Comparison of ENCODE assay signal across 1 cellular context in the genomic region with DNA sequence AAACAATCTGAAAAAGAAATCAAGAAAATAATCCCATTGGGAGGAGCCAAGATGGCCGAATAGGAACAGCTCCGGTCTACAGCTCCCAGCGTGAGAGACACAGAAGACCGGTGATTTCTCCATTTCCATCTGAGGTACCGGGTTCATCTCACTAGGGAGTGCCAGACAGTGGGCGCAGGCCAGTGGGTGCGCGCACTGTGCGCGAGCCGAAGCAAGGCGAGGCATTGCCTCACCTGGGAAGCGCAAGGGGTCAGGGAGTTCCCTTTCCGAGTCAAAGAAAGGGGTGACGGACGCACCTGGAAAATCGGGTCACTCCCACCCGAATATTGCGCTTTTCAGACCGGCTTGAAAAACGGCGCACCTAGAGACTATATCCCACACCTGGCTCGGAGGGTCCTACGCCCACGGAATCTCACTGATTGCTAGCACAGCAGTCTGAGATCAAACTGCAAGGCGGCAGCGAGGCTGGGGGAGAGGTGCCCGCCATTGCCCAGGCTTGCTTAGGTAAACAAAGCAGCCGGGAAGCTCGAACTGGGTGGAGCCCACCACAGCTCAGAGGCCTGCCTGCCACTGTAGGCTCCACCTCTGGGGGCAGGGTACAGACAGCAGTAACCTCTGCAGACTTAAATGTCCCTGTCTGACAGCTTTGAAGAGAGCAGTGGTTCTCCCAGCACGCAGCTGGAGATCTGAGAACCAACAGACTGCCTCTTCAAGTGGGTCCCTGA.
TF ChIP-seq lines count a peak whose summit lies in the region.
"Not testable (repeated sequence)": the region's sequence is repeated elsewhere in the genome, so short reads cannot be mapped to it uniquely, and the experiment has no call there.

No MANE protein-coding gene starts in this region.

TF ChIP-seq in HepG2, 621 proteins besides CTCF, POLR2A, EP300 and RAD21 (continued from another document):
- TF ChIP-seq, protein P1, sequence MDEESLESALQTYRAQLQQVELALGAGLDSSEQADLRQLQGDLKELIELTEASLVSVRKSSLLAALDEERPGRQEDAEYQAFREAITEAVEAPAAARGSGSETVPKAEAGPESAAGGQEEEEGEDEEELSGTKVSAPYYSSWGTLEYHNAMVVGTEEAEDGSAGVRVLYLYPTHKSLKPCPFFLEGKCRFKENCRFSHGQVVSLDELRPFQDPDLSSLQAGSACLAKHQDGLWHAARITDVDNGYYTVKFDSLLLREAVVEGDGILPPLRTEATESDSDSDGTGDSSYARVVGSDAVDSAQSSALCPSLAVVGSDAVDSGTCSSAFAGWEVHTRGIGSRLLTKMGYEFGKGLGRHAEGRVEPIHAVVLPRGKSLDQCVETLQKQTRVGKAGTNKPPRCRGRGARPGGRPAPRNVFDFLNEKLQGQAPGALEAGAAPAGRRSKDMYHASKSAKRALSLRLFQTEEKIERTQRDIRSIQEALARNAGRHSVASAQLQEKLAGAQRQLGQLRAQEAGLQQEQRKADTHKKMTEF (CRISPR knock-in tag; IDR thresholded peaks at IDR 0.05): peak; percentile 27; the same call in 1 of the 2 replicates
- peak; percentile 60; the same call in 1 of the 2 replicates for TF ChIP-seq HOXA3 (CRISPR knock-in tag; IDR thresholded peaks at IDR 0.05)
- TF ChIP-seq, protein P2, sequence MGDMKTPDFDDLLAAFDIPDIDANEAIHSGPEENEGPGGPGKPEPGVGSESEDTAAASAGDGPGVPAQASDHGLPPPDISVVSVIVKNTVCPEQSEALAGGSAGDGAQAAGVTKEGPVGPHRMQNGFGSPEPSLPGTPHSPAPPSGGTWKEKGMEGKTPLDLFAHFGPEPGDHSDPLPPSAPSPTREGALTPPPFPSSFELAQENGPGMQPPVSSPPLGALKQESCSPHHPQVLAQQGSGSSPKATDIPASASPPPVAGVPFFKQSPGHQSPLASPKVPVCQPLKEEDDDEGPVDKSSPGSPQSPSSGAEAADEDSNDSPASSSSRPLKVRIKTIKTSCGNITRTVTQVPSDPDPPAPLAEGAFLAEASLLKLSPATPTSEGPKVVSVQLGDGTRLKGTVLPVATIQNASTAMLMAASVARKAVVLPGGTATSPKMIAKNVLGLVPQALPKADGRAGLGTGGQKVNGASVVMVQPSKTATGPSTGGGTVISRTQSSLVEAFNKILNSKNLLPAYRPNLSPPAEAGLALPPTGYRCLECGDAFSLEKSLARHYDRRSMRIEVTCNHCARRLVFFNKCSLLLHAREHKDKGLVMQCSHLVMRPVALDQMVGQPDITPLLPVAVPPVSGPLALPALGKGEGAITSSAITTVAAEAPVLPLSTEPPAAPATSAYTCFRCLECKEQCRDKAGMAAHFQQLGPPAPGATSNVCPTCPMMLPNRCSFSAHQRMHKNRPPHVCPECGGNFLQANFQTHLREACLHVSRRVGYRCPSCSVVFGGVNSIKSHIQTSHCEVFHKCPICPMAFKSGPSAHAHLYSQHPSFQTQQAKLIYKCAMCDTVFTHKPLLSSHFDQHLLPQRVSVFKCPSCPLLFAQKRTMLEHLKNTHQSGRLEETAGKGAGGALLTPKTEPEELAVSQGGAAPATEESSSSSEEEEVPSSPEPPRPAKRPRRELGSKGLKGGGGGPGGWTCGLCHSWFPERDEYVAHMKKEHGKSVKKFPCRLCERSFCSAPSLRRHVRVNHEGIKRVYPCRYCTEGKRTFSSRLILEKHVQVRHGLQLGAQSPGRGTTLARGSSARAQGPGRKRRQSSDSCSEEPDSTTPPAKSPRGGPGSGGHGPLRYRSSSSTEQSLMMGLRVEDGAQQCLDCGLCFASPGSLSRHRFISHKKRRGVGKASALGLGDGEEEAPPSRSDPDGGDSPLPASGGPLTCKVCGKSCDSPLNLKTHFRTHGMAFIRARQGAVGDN (CRISPR knock-in tag; IDR thresholded peaks at IDR 0.05): peak; percentile 63
- TF ChIP-seq HNF4A (CRISPR knock-in tag; IDR thresholded peaks at IDR 0.05): peak; percentile 19; the same call in 1 of the 2 replicates
- TF ChIP-seq ZMYM4 (CRISPR knock-in tag; IDR thresholded peaks at IDR 0.05): peak; percentile 60
- not testable (repeated sequence) for TF ChIP-seq NR2F6, FOXA1 (IDR thresholded peaks at IDR 0.05)
- TF ChIP-seq NR2F6 (CRISPR knock-in tag; IDR thresholded peaks at IDR 0.05): 0 out of 2 replicates have a peak, but pooled peaks have one; percentile 13
- TF ChIP-seq ZNF292 (CRISPR knock-in tag; IDR thresholded peaks at IDR 0.05; ENCODE audit: borderline replicate concordance, low read depth): peak; percentile 79; the same call in 1 of the 2 replicates
- TF ChIP-seq FOXA1 (CRISPR knock-in tag; IDR thresholded peaks at IDR 0.05): peak; percentile 88
- TF ChIP-seq, protein P3, sequence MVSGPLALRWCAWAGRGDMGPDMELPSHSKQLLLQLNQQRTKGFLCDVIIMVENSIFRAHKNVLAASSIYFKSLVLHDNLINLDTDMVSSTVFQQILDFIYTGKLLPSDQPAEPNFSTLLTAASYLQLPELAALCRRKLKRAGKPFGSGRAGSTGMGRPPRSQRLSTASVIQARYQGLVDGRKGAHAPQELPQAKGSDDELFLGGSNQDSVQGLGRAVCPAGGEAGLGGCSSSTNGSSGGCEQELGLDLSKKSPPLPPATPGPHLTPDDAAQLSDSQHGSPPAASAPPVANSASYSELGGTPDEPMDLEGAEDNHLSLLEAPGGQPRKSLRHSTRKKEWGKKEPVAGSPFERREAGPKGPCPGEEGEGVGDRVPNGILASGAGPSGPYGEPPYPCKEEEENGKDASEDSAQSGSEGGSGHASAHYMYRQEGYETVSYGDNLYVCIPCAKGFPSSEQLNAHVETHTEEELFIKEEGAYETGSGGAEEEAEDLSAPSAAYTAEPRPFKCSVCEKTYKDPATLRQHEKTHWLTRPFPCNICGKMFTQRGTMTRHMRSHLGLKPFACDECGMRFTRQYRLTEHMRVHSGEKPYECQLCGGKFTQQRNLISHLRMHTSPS (CRISPR knock-in tag; IDR thresholded peaks at IDR 0.05; ENCODE audit: low read depth): peak; percentile 50; the same call in 1 of the 2 replicates
- TF ChIP-seq RCOR2 (CRISPR knock-in tag; IDR thresholded peaks at IDR 0.05): 0 out of 2 replicates have a peak, but pooled peaks have one; percentile 22
- TF ChIP-seq SAP130 (CRISPR knock-in tag; IDR thresholded peaks at IDR 0.05; ENCODE audit: low read depth): peak; percentile 29; the same call in 1 of the 2 replicates
- TF ChIP-seq, protein P4, sequence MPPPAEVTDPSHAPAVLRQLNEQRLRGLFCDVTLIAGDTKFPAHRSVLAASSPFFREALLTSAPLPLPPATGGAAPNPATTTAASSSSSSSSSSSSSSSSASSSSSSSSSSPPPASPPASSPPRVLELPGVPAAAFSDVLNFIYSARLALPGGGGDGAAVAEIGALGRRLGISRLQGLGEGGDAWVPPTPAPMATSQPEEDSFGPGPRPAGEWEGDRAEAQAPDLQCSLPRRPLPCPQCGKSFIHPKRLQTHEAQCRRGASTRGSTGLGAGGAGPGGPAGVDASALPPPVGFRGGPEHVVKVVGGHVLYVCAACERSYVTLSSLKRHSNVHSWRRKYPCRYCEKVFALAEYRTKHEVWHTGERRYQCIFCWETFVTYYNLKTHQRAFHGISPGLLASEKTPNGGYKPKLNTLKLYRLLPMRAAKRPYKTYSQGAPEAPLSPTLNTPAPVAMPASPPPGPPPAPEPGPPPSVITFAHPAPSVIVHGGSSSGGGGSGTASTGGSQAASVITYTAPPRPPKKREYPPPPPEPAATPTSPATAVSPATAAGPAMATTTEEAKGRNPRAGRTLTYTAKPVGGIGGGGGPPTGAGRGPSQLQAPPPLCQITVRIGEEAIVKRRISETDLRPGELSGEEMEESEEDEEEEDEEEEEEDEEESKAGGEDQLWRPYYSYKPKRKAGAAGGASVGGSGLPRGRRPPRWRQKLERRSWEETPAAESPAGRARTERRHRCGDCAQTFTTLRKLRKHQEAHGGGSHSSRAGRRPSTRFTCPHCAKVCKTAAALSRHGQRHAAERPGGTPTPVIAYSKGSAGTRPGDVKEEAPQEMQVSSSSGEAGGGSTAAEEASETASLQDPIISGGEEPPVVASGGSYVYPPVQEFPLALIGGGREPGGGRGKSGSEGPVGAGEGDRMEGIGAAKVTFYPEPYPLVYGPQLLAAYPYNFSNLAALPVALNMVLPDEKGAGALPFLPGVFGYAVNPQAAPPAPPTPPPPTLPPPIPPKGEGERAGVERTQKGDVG (CRISPR knock-in tag; IDR thresholded peaks at IDR 0.05; ENCODE audit: borderline replicate concordance): peak; percentile 49; the same call in 1 of the 2 replicates
- TF ChIP-seq FOXA3 (CRISPR knock-in tag; IDR thresholded peaks at IDR 0.05): peak; percentile 74
- 0 out of 2 replicates have a peak, but pooled peaks have one; percentile 13 for TF ChIP-seq SP5 (CRISPR knock-in tag; IDR thresholded peaks at IDR 0.05; ENCODE audit: borderline replicate concordance, low read depth)
- 0 out of 2 replicates have a peak, but pooled peaks have one; percentile 32 for TF ChIP-seq POGZ (CRISPR knock-in tag; IDR thresholded peaks at IDR 0.05)
